In the genomic region with DNA sequence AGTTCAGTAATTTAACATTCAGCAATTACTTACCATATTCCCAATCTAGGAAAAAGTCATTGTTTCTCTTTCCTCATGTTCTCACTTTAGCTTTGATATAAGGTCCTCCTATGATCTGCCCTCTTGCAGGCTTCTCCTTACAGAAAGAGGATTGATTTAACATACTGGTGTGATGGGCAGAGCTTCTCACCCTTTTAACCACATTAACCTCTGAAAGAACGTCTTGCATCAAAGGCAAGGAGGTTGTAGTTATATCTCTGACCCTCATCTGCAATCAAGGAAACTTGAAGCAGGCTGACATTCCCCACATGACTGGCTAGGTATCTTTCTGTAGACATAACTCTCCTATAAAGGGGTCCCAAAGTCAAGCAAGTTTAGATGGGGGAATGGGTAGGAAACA, we compare ENCODE assay signal across 1 cellular context.
TF ChIP-seq lines count a peak whose summit lies in the region.

No MANE protein-coding gene starts in this region.

TF ChIP-seq in GM23338, 12 proteins besides CTCF, POLR2A, EP300 and RAD21:
- no peak for TF ChIP-seq ZNF462 (CRISPR knock-in tag; IDR thresholded peaks at IDR 0.05)
- no peak for TF ChIP-seq REST (IDR thresholded peaks at IDR 0.05; ENCODE audit: unreplicated experiment)
- no peak for TF ChIP-seq CREB1 (CRISPR knock-in tag; IDR thresholded peaks at IDR 0.05; ENCODE audit: low read depth)
- no peak for TF ChIP-seq POLR2AphosphoS5 (IDR thresholded peaks at IDR 0.05; ENCODE audit: low read depth)
- no peak for TF ChIP-seq EZH2 (IDR thresholded peaks at IDR 0.05; ENCODE audit: low read depth, unreplicated experiment)
- no peak for TF ChIP-seq NANOG (IDR thresholded peaks at IDR 0.05; ENCODE audit: borderline replicate concordance)
- no peak for TF ChIP-seq ZNF114 (CRISPR knock-in tag; IDR thresholded peaks at IDR 0.05)
- TF ChIP-seq ZNF331 (CRISPR knock-in tag; IDR thresholded peaks at IDR 0.05; ENCODE audit: low read depth) = no peak
- TF ChIP-seq STAT1 (IDR thresholded peaks at IDR 0.05; ENCODE audit: unreplicated experiment) = no peak
